Comparison of ENCODE assay signal across 9 cellular contexts in genomic region chr12:54701940-54702592, GRCh38. TPM values are rescaled to one million over a fixed set of nuclear protein-coding genes. Genes with fewer than 3 reads are reported as not detected.
DNase-seq lines count a peak whose midpoint lies in the region; ATAC-seq, FAIRE-seq and TF ChIP-seq lines count a peak whose summit lies in the region.
"Had no signal": no experiment of that assay in that cellular context is flagged by ENCODE, and none has a peak within 500 bp of the region (broad histone marks: within the 10 kb centered on the region; RNA-seq: fewer than 3 reads in every experiment).

No MANE protein-coding gene starts in this region.

- H3K23me2 ChIP-seq in H1 (ENCODE audit: low read depth, low read length) = no peaks in the 10 kb centered on the region

- H2AK5ac ChIP-seq in H1 (ENCODE audit: low read depth, low read length) = no peak overlapping the region

- no peaks in the 10 kb centered on the region for H3K36me3 Mint-ChIP-seq in nephron progenitor cell (ENCODE audit: low read depth)

- H3K4me3 Mint-ChIP-seq in nephron progenitor cell = no peak overlapping the region

- H3K27ac ChIP-seq in A549 = no peak overlapping the region
- H3K27ac ChIP-seq in Peyer's patch = no peak overlapping the region
- H3K27ac ChIP-seq in H1 (ENCODE audit: low read depth, low read length) = no peak overlapping the region
- H3K27ac ChIP-seq: epithelial cell of prostate had no signal

- H2BK20ac ChIP-seq in H1 (ENCODE audit: low read length) = no peak overlapping the region

- POLR2A ChIA-PET in A549 (lab: Yijun Ruan, JAX) (no interaction called here), GM10248 (lab: Yijun Ruan, JAX) (no interaction called here), H1 (lab: Charles Lee; ENCODE audit: partially characterized antibody) (interaction anchor here (1.0 kb wide), 1 partner anchor 42 kb away, joined by 3 read pairs; no protein-coding TSS in a partner anchor)

- WGBS in A549 (ENCODE audit: missing lambda C conversion rate) = 0% methylated on average over 2 of the region's 2 CpGs
- 41% methylated on average over 2 of the region's 2 CpGs; no CpG with 5 or more reads in 1 of the 2 experiments for WGBS in H1 (ENCODE audit: extremely low coverage in 1 of 2, insufficient coverage in 1 of 2, insufficient read length in 1 of 2, insufficient replicate concordance in 2 of 2, low coverage in 1 of 2, low lambda C conversion rate in 2 of 2, missing lambda C conversion rate in 1 of 2), 2 experiments

- H3K4me1 Mint-ChIP-seq in nephron progenitor cell = peaks cover 24% of the 10 kb centered on the region

- H3K4me3 ChIP-seq in A549 (no peak overlapping the region), Peyer's patch (no peak overlapping the region), H1 (ENCODE audit: extremely low read depth in 1 of 4, insufficient read depth in 2 of 4, low read depth in 3 of 4, low read length in 4 of 4) (no peak overlapping the region)

- DNase-seq in A549 (ENCODE audit: low read depth in 1 of 2, low spot score in 1 of 2) (peak; percentile 34 to 55), GM10248 (ENCODE audit: extremely low spot score) (peak; percentile 42), HTR-8/SVneo (ENCODE audit: insufficient read length, low spot score) (peak; percentile 40), Peyer's patch (no peak), H1 (ENCODE audit: low read depth in 1 of 2, low spot score in 2 of 2) (no peak), nephron progenitor cell (no peak), KG1 (lab: John Stamatoyannopoulos, UW) (no peak)
- DNase-seq in stimulated activated CD4-positive, alpha-beta T cell treated with anti-CD3 and anti-CD28 coated beads, Interleukin-12 subunit alpha, Interleukin-12 subunit beta, amount 100 ng/mL, for 4 hours = no peak

- H3K4ac ChIP-seq in H1 (replicated peaks; ENCODE audit: insufficient read length, low read depth, low read length) = no peak overlapping the region

- H4K8ac ChIP-seq in H1 (ENCODE audit: extremely low read depth, insufficient read depth, low read length) = no peak overlapping the region

- no peak overlapping the region for H3K14ac ChIP-seq in H1 (ENCODE audit: insufficient read length)

- no peaks in the 10 kb centered on the region for H3K4me1 ChIP-seq in A549
- no peaks in the 10 kb centered on the region for H3K4me1 ChIP-seq in Peyer's patch
- no peaks in the 10 kb centered on the region for H3K4me1 ChIP-seq in H1 (replicated peaks in 1 of 4; ENCODE audit: control insufficient read depth in 3 of 4, insufficient read depth in 4 of 4, low read length in 3 of 4)

- H3K79me1 ChIP-seq in H1 (ENCODE audit: low read depth, low read length) = no peaks in the 10 kb centered on the region

- no peaks in the 10 kb centered on the region for H3K27me3 ChIP-seq in Peyer's patch
- no peaks in the 10 kb centered on the region for H3K27me3 ChIP-seq in H1 (replicated peaks in 1 of 4; ENCODE audit: control insufficient read depth in 3 of 4, extremely low read depth in 1 of 4, insufficient read depth in 3 of 4, low read length in 3 of 4)

- no peaks in the 10 kb centered on the region for H3K79me2 ChIP-seq in H1 (ENCODE audit: control insufficient read depth in 1 of 2, insufficient read depth in 2 of 2, low read length in 2 of 2)

- H3K9me3 ChIP-seq in A549 = no peaks in the 10 kb centered on the region
- H3K9me3 ChIP-seq in Peyer's patch = no peaks in the 10 kb centered on the region
- H3K9me3 ChIP-seq in H1 (ENCODE audit: insufficient read depth in 2 of 2, low read depth in 1 of 2, low read length in 1 of 2) = no peaks in the 10 kb centered on the region

- CTCF ChIA-PET in A549 (lab: Yijun Ruan, JAX) (interaction anchor here (0.6 to 3.4 kb wide), 21 partner anchors 11 to 370 kb away, joined by 3 to 35 read pairs (median 4); no protein-coding TSS in a partner anchor), GM10248 (lab: Yijun Ruan, JAX) (interaction anchor here (0.7 to 4.1 kb wide), 34 partner anchors 9 to 945 kb away, joined by 3 to 34 read pairs (median 4); no protein-coding TSS in a partner anchor), H1 (lab: Charles Lee; ENCODE audit: partially characterized antibody) (interaction anchor here (0.6 to 4.1 kb wide), 40 partner anchors 9 to 1036 kb away, joined by 3 to 42 read pairs (median 4); partner anchors contain the start of genes DCD, MUCL1 and PDE1B)

- TF ChIP-seq CTCF in A549 (IDR thresholded peaks at IDR 0.05) = peak; percentile 70
- peak; percentile 51 for TF ChIP-seq CTCF in GM10248 (IDR thresholded peaks at IDR 0.05; ENCODE audit: control extremely low read depth, extremely low read depth, low read depth, missing control alignments)
- peak in 5 of 6 experiments; percentile 32 to 64 (median 60) for TF ChIP-seq CTCF in Peyer's patch (IDR thresholded peaks at IDR 0.05)
- peak in 2 of 3 experiments; percentile 43 to 55; a peak in 2 of 4 replicates for TF ChIP-seq CTCF in H1 (IDR thresholded peaks at IDR 0.05; ENCODE audit: control extremely low read depth in 1 of 3, insufficient read depth in 1 of 3, low read depth in 1 of 3, low read length in 3 of 3)
- peak; percentile 65 for TF ChIP-seq CTCF in nephron progenitor cell (IDR thresholded peaks at IDR 0.05)

- no peak overlapping the region for H2BK15ac ChIP-seq in H1 (ENCODE audit: low read length)

- peak; percentile 28 for FAIRE-seq in A549 (lab: Jason Lieb, UNC)
- no peak for FAIRE-seq in HTR-8/SVneo (lab: Jason Lieb, UNC)
- peak; percentile 28 for FAIRE-seq in H1 (lab: Jason Lieb, UNC)

- H3K4me2 ChIP-seq in A549 (no peak overlapping the region), H1 (ENCODE audit: insufficient read depth in 1 of 2, low read depth in 2 of 2, low read length in 2 of 2) (no peak overlapping the region)

- H3K18ac ChIP-seq in H1 (ENCODE audit: extremely low read depth, low read length) = no peak overlapping the region

- H4K91ac ChIP-seq in H1 (replicated peaks; ENCODE audit: insufficient read length, low read length) = no peak overlapping the region

- TF ChIP-seq RAD21 in A549 (conservative IDR thresholded peaks at IDR 0.05 in 1 of 2, IDR thresholded peaks at IDR 0.05 in 1 of 2) (peak; percentile 67 to 73), H1 (IDR thresholded peaks at IDR 0.05 in 1 of 2, conservative IDR thresholded peaks at IDR 0.05 in 1 of 2; ENCODE audit: low read depth in 2 of 2, low read length in 2 of 2) (peak; percentile 79)

- TF ChIP-seq EP300 in A549 (IDR thresholded peaks at IDR 0.05) = no peak
- no peak for TF ChIP-seq EP300 in H1 (IDR thresholded peaks at IDR 0.05; ENCODE audit: borderline replicate concordance in 1 of 2, low read depth in 2 of 2, low read length in 2 of 2)

- peak; percentile 57 to 88; a peak in 4 of 6 replicates for ATAC-seq in A549

- H2BK12ac ChIP-seq in H1 (ENCODE audit: low read depth, low read length) = no peak overlapping the region

- H2BK5ac ChIP-seq in H1 (ENCODE audit: low read depth, low read length) = no peak overlapping the region

- no peak overlapping the region for H3K56ac ChIP-seq in H1 (replicated peaks; ENCODE audit: insufficient read length, low read depth, low read length)

- no peak overlapping the region for H3K9ac ChIP-seq in H1 (replicated peaks in 1 of 4; ENCODE audit: extremely low read depth in 1 of 4, low read depth in 3 of 4, low read length in 3 of 4)

- no peaks in the 10 kb centered on the region for H4K20me1 ChIP-seq in H1 (replicated peaks in 1 of 2; ENCODE audit: control insufficient read depth in 1 of 2, insufficient read depth in 2 of 2, low read length in 2 of 2)

- H3K27me3 Mint-ChIP-seq in nephron progenitor cell (ENCODE audit: low read depth, poor library complexity) = no peaks in the 10 kb centered on the region

- no peak for TF ChIP-seq POLR2A in A549 (IDR thresholded peaks at IDR 0.05; ENCODE audit: low read length)
- no peak for TF ChIP-seq POLR2A in Peyer's patch (IDR thresholded peaks at IDR 0.05)
- no peak for TF ChIP-seq POLR2A in H1 (IDR thresholded peaks at IDR 0.05; ENCODE audit: control extremely low read depth in 1 of 2, low read depth in 2 of 2, low read length in 2 of 2)

- H3K23ac ChIP-seq in H1 (ENCODE audit: insufficient read length) = no peak overlapping the region

- no peaks in the 10 kb centered on the region for H3K9me3 Mint-ChIP-seq in nephron progenitor cell

- H2BK120ac ChIP-seq in H1 (replicated peaks; ENCODE audit: low read depth, low read length) = no peak overlapping the region

- H3K27ac Mint-ChIP-seq in nephron progenitor cell = no peak overlapping the region

- no peak overlapping the region for H2AFZ ChIP-seq in H1 (ENCODE audit: low read length)

- no peak overlapping the region for H4K5ac ChIP-seq in H1 (ENCODE audit: insufficient read length, low read depth, low read length)

- H3K36me3 ChIP-seq in Peyer's patch (no peaks in the 10 kb centered on the region), H1 (ENCODE audit: control insufficient read depth in 2 of 4, insufficient read depth in 4 of 4, low read length in 3 of 4) (no peaks in the 10 kb centered on the region)

TF ChIP-seq in H1, 55 proteins besides CTCF, POLR2A, EP300 and RAD21 (continues in another document):
- TF ChIP-seq E2F6 (IDR thresholded peaks at IDR 0.05) (no peak), RNF2 (IDR thresholded peaks at IDR 0.05; ENCODE audit: borderline replicate concordance, low read depth, low read length, missing control alignments, poor library complexity, severe bottlenecking) (no peak), PHF8 (conservative IDR thresholded peaks at IDR 0.05; ENCODE audit: low read depth, low read length) (no peak), ZNF274 (IDR thresholded peaks at IDR 0.05; ENCODE audit: borderline replicate concordance, extremely low read depth, low read length) (no peak), BCL11A (IDR thresholded peaks at IDR 0.05; ENCODE audit: low read depth in 2 of 2, low read length in 2 of 2) (no peak)

RNA-seq across cellular contexts. Expression of gene DCD, which starts 53.9 kb away (rescaled TPM):
- polyA plus RNA-seq in A549 (2011; rRNA removed) (not detected in 2 replicates), A549 (2017; fragmentation: RNase III; extraction: RNeasy Plus Mini Kit Qiagen cat#74134 plus additional on column Dnase treatment) (not detected in 3 replicates), H1 (2011; rRNA removed) (not detected in 2 replicates)
- not detected in 2 replicates for polyA plus RNA-seq in A549 (2012; cell fraction: cytosol; rRNA removed)
- not detected in 2 replicates for polyA plus RNA-seq in A549 (2012; cell fraction: nucleus; rRNA removed)
- polyA minus RNA-seq in A549 (2011; rRNA and poly(A)+ RNA removed) = not detected in 2 replicates
- total RNA-seq in Peyer's patch = not detected
- not detected in 2 replicates for total RNA-seq in H1 (2021; fragmentation: NEBNext Ultra II Directional; extraction: Animal tissue kit (Norgen Biotek cat#: 25700))
- polyA plus RNA-seq in H1 (2011; cell fraction: cytosol; rRNA removed) = not detected
- not detected for polyA plus RNA-seq in H1 (2011; cell fraction: nucleus; rRNA removed)
- not detected in 4 replicates for polyA plus RNA-seq in H1 (2012, experiment 1 of 2)
- polyA plus RNA-seq in H1 (2012, experiment 2 of 2) = not detected
- polyA plus RNA-seq in H1 (2013, experiment 1 of 2) = not detected
- polyA plus RNA-seq in H1 (2013, experiment 2 of 2) = not detected
- not detected in 2 replicates for polyA minus RNA-seq in H1 (2011; rRNA and poly(A)+ RNA removed)
- polyA minus RNA-seq in H1 (2011; cell fraction: cytosol; rRNA and poly(A)+ RNA removed) = not detected
- polyA minus RNA-seq in H1 (2011; cell fraction: nucleus; rRNA and poly(A)+ RNA removed) = not detected

Comparison
In these comparisons a context has a peak if more than half of its experiments do, and no peak if none do; other contexts are left out.
1. DNase-seq: peak in A549 (2 of 2), GM10248 (single experiment) and HTR-8/SVneo (single experiment); none in Peyer's patch (0 of 3), H1 (0 of 2), nephron progenitor cell (single experiment), KG1 (single experiment) and stimulated activated CD4-positive, alpha-beta T cell treated with anti-CD3 and anti-CD28 coated beads, Interleukin-12 subunit alpha, Interleukin-12 subunit beta, amount 100 ng/mL, for 4 hours (single experiment).
2. Of the 18 proteins assayed by ChIP-seq in both H1 and A549: peak only in H1: none; only in A549: none; in both: CTCF and RAD21; in neither: 16.
3. Peak in every context shown above with its lines, with median percentiles within 50 percentile points of each other: CTCF ChIP-seq.